Comparison of ENCODE assay signal across 8 cellular contexts in genomic region chr10:58266003-58266825, GRCh38. TPM values are rescaled to one million over a fixed set of nuclear protein-coding genes. Genes with fewer than 3 reads are reported as not detected.
DNase-seq lines count a peak whose midpoint lies in the region; ATAC-seq, FAIRE-seq and TF ChIP-seq lines count a peak whose summit lies in the region.

No MANE protein-coding gene starts in this region.

- H3K9me3 Mint-ChIP-seq in natural killer cell: no peaks in the 10 kb centered on the region

- intact Hi-C loops in A673 (cut with micrococcal nuclease; ENCODE audit: unreplicated experiment) (no loop called here), endothelial cell of umbilical vein (cut with micrococcal nuclease) (no loop called here), natural killer cell (cut with micrococcal nuclease) (loop anchor here (5.0 to 10.0 kb wide), 2 partner anchors 69 to 1641 kb away; partner anchors contain the start of genes CCDC6 and UBE2D1)

- dilution Hi-C loops in endothelial cell of umbilical vein (cut with MboI; ENCODE audit: extremely low pct_ligation_motif_present, low sequenced_read_pairs): no loop called here

- H3K4me1 Mint-ChIP-seq in natural killer cell: peaks cover 51 to 52% of the 10 kb centered on the region in 2 donors

- no peaks in the 10 kb centered on the region for H3K9me3 ChIP-seq in A673 (ENCODE audit: low read depth, low read length, poor library complexity, severe bottlenecking)
- H3K9me3 ChIP-seq in endothelial cell of umbilical vein (replicated peaks; ENCODE audit: control insufficient read depth, insufficient read depth, low read length): no peaks in the 10 kb centered on the region

- peak; percentile 33 for FAIRE-seq in endothelial cell of umbilical vein (lab: Jason Lieb, UNC)

- BruUV-seq in A673 (replicated peaks; lab: Mats Ljungman, UMichigan): TSS peak; percentile 34
- no TSS peak for BruUV-seq in endothelial cell of umbilical vein (replicated peaks; lab: Mats Ljungman, UMichigan)

- CTCF ChIA-PET in A673 (lab: Charles Lee): no interaction called here
- CTCF ChIA-PET in endothelial cell of umbilical vein (lab: Charles Lee): interaction anchor here (0.8 to 1.1 kb wide), 4 partner anchors 14 to 89 kb away, joined by 3 to 13 read pairs (median 6); no protein-coding TSS in a partner anchor

- peak overlapping the region; percentile 96 to 99 for H3K27ac Mint-ChIP-seq in natural killer cell

- H3K36me3 ChIP-seq in A673 (ENCODE audit: insufficient read depth, low read length, poor library complexity, severe bottlenecking) (no peaks in the 10 kb centered on the region), endothelial cell of umbilical vein (ENCODE audit: control insufficient read depth in 2 of 2, extremely low read depth in 1 of 2, insufficient read depth in 2 of 2, low read length in 2 of 2) (no peaks in the 10 kb centered on the region)

- H3K9ac ChIP-seq in endothelial cell of umbilical vein (replicated peaks; ENCODE audit: extremely low read depth, insufficient read depth, low read length): peak overlapping the region; percentile 64

- no peaks in the 10 kb centered on the region for H3K27me3 ChIP-seq in A673 (replicated peaks; ENCODE audit: insufficient read depth, low read depth, low read length, poor library complexity)
- H3K27me3 ChIP-seq in endothelial cell of umbilical vein (ENCODE audit: control insufficient read depth in 2 of 2, insufficient read depth in 2 of 2, low read length in 2 of 2): no peaks in the 10 kb centered on the region

- peak overlapping the region; percentile 88 for H3K4me2 ChIP-seq in endothelial cell of umbilical vein (ENCODE audit: insufficient read depth, low read length)

- H3K9me1 ChIP-seq in endothelial cell of umbilical vein (replicated peaks; ENCODE audit: control insufficient read depth, extremely low read depth, insufficient read depth, low read length): no peaks in the 10 kb centered on the region

- ATAC-seq in GM18498 (IDR thresholded peaks at IDR 0.05; ENCODE audit: unreplicated experiment) (peak; percentile 13), HG03469 (IDR thresholded peaks at IDR 0.05; ENCODE audit: unreplicated experiment) (peak; percentile 15), natural killer cell (peak; percentile 6 to 34 (median 20)), GM19324 (IDR thresholded peaks at IDR 0.05; ENCODE audit: low FRiP score, unreplicated experiment) (no peak)

- no peak for TF ChIP-seq POLR2A in endothelial cell of umbilical vein (IDR thresholded peaks at IDR 0.05; ENCODE audit: low read depth, low read length)

- TF ChIP-seq CTCF in A673 (conservative IDR thresholded peaks at IDR 0.05; ENCODE audit: low read depth, low read length) (no peak), endothelial cell of umbilical vein (IDR thresholded peaks at IDR 0.05; ENCODE audit: extremely low read depth in 1 of 2, insufficient read depth in 1 of 2, low read depth in 1 of 2, low read length in 2 of 2) (no peak), natural killer cell (IDR thresholded peaks at IDR 0.05) (no peak)

- H3K4me1 ChIP-seq in A673 (ENCODE audit: insufficient read depth, low read length, poor library complexity, severe bottlenecking) (peaks cover 19% of the 10 kb centered on the region), endothelial cell of umbilical vein (ENCODE audit: control insufficient read depth, extremely low read depth, insufficient read depth, low read length) (peaks cover 37% of the 10 kb centered on the region)

- POLR2A ChIA-PET in A673 (lab: Charles Lee; ENCODE audit: low non-redundant PET): no interaction called here
- POLR2A ChIA-PET in endothelial cell of umbilical vein (lab: Charles Lee): no interaction called here

- no peaks in the 10 kb centered on the region for H3K36me3 Mint-ChIP-seq in natural killer cell

- peak overlapping the region; percentile 96 for H3K4me3 Mint-ChIP-seq in natural killer cell

- DNase-seq in A673 (ENCODE audit: low spot score): peak; percentile 24
- DNase-seq in T1000 (lab: John Stamatoyannopoulos, UW): peak; percentile 15
- DNase-seq in endothelial cell of umbilical vein (ENCODE audit: low read depth, low spot score): peak; percentile 56
- no peak for DNase-seq in natural killer cell
- no peak for DNase-seq in DMS79 treated with DMSO at 0.1 percent for 48 hours (lab: John Stamatoyannopoulos, UW)

- peaks cover 56% of the 10 kb centered on the region for H3K79me2 ChIP-seq in endothelial cell of umbilical vein (ENCODE audit: control insufficient read depth, insufficient read depth, low read length)

- peaks cover 2% of the 10 kb centered on the region for H4K20me1 ChIP-seq in endothelial cell of umbilical vein (replicated peaks; ENCODE audit: control insufficient read depth, extremely low read depth, insufficient read depth, low read length)

- no peaks in the 10 kb centered on the region for H3K27me3 Mint-ChIP-seq in natural killer cell (ENCODE audit: low read depth in 2 of 2)

- no peak overlapping the region for H2AFZ ChIP-seq in endothelial cell of umbilical vein (ENCODE audit: low read depth, low read length)

- peak overlapping the region; percentile 69 for H3K4me3 ChIP-seq in A673 (ENCODE audit: low read depth, low read length, poor library complexity, severe bottlenecking)
- peak overlapping the region; percentile 47 to 82 (median 82) for H3K4me3 ChIP-seq in endothelial cell of umbilical vein (replicated peaks in 1 of 3; ENCODE audit: insufficient read depth in 1 of 3, low read depth in 1 of 3, low read length in 3 of 3)

- H3K27ac ChIP-seq in A673 (ENCODE audit: low read depth, low read length, poor library complexity, severe bottlenecking): peak overlapping the region; percentile 81
- H3K27ac ChIP-seq in endothelial cell of umbilical vein (ENCODE audit: insufficient read depth, low read depth, low read length): peak overlapping the region; percentile 58

TF ChIP-seq in endothelial cell of umbilical vein, 7 proteins besides CTCF, POLR2A, EP300 and RAD21:
- TF ChIP-seq EZH2 (IDR thresholded peaks at IDR 0.05; ENCODE audit: borderline replicate concordance, low read depth, low read length, severe bottlenecking) (no peak), JUN (IDR thresholded peaks at IDR 0.05; ENCODE audit: borderline replicate concordance, insufficient read depth, insufficient read length, low read depth) (no peak), MAX (IDR thresholded peaks at IDR 0.05; ENCODE audit: insufficient read depth, insufficient read length) (no peak), MYC (IDR thresholded peaks at IDR 0.05; ENCODE audit: low read depth, low read length) (no peak), POLR2AphosphoS5 (IDR thresholded peaks at IDR 0.05; ENCODE audit: insufficient read depth, low read depth, low read length) (no peak), FOS (IDR thresholded peaks at IDR 0.05; ENCODE audit: borderline replicate concordance, insufficient read depth, low read length) (no peak), GATA2 (IDR thresholded peaks at IDR 0.05; ENCODE audit: insufficient read depth, insufficient read length, low read depth, low read length) (no peak)

RNA-seq across cellular contexts. Expression of gene IPMK, which starts 1.5 kb away (rescaled TPM):
- total RNA-seq in A673 (2021): 8.2 and 8.3 TPM in 2 replicates
- 8.1 and 8.2 TPM in 2 replicates for total RNA-seq in endothelial cell of umbilical vein
- 1.0 and 1.4 TPM in 2 replicates for polyA plus RNA-seq in endothelial cell of umbilical vein
- 1.4 and 1.6 TPM in 2 replicates for polyA plus RNA-seq in endothelial cell of umbilical vein (2011; cell fraction: cytosol; rRNA removed)
- polyA plus RNA-seq in endothelial cell of umbilical vein (2011; cell fraction: nucleus; rRNA removed): 3.6 and 5.6 TPM in 2 replicates
- polyA plus RNA-seq in endothelial cell of umbilical vein (2012): 3.3 and 4.7 TPM in 2 replicates
- 2.1 and 3.2 TPM in 2 replicates for polyA minus RNA-seq in endothelial cell of umbilical vein
- 5.9 TPM for polyA minus RNA-seq in endothelial cell of umbilical vein (2011; cell fraction: cytosol; rRNA and poly(A)+ RNA removed)
- polyA minus RNA-seq in endothelial cell of umbilical vein (2011; cell fraction: nucleus; rRNA and poly(A)+ RNA removed): 12.6 and 17.8 TPM in 2 replicates
- 1 to 10 TPM; 4.4 to 5.7 (median 4.6) TPM for total RNA-seq in natural killer cell

RNA-seq across cellular contexts. Expression of gene CISD1, which starts 2.7 kb away (rescaled TPM):
- total RNA-seq in A673 (2021): 55.0 and 64.5 TPM in 2 replicates
- 53.0 and 57.3 TPM in 2 replicates for total RNA-seq in endothelial cell of umbilical vein
- polyA plus RNA-seq in endothelial cell of umbilical vein: 21.1 and 25.5 TPM in 2 replicates
- polyA plus RNA-seq in endothelial cell of umbilical vein (2011; cell fraction: cytosol; rRNA removed): 51.5 and 54.8 TPM in 2 replicates
- 22.3 and 23.9 TPM in 2 replicates for polyA plus RNA-seq in endothelial cell of umbilical vein (2011; cell fraction: nucleus; rRNA removed)
- polyA plus RNA-seq in endothelial cell of umbilical vein (2012): 49.8 and 85.9 TPM in 2 replicates
- polyA minus RNA-seq in endothelial cell of umbilical vein: 7.7 and 11.8 TPM in 2 replicates
- polyA minus RNA-seq in endothelial cell of umbilical vein (2011; cell fraction: cytosol; rRNA and poly(A)+ RNA removed): 12.4 TPM
- polyA minus RNA-seq in endothelial cell of umbilical vein (2011; cell fraction: nucleus; rRNA and poly(A)+ RNA removed): 8.8 and 13.8 TPM in 2 replicates
- total RNA-seq in natural killer cell: 10 to 100 TPM in 1 of 3 donors, 1 to 10 TPM in 2; 4.2 to 10.4 (median 5.3) TPM

Comparison
In these comparisons a context has a peak if more than half of its experiments do, and no peak if none do; other contexts are left out.
1. DNase-seq: peak in A673 (single experiment), T1000 (single experiment) and endothelial cell of umbilical vein (single experiment); none in natural killer cell (single experiment) and DMS79 treated with DMSO at 0.1 percent for 48 hours (single experiment).